In genomic region chr17:51169340-51169739, GRCh38 we compare ENCODE assay signal across 1 cellular context.
TF ChIP-seq lines count a peak whose summit lies in the region.

No MANE protein-coding gene starts in this region.

TF ChIP-seq in SK-N-SH treated with all-trans-retinoic acid at 6 μM for 48 hours, 23 proteins besides CTCF, POLR2A, EP300 and RAD21 (continued from another document):
- TF ChIP-seq TSHZ2 (CRISPR knock-in tag; IDR thresholded peaks at IDR 0.05) (no peak), PATZ1 (CRISPR knock-in tag; IDR thresholded peaks at IDR 0.05; ENCODE audit: borderline replicate concordance) (no peak), ZFP3 (CRISPR knock-in tag; IDR thresholded peaks at IDR 0.05) (no peak), BACH2 (CRISPR knock-in tag; IDR thresholded peaks at IDR 0.05; ENCODE audit: borderline replicate concordance) (no peak), ZNF565 (CRISPR knock-in tag; conservative IDR thresholded peaks at IDR 0.05; ENCODE audit: low read depth) (no peak), CSRNP3 (CRISPR knock-in tag; IDR thresholded peaks at IDR 0.05) (no peak), RARB (CRISPR knock-in tag; IDR thresholded peaks at IDR 0.05) (no peak), TCF4 (CRISPR knock-in tag; IDR thresholded peaks at IDR 0.05; ENCODE audit: borderline replicate concordance) (no peak), ZFP30 (CRISPR knock-in tag; IDR thresholded peaks at IDR 0.05) (no peak)
